35 cellular contexts compared by ENCODE assay signal in genomic region chr3:16073218-16073617, GRCh38.
DNase-seq lines count a peak whose midpoint lies in the region; ATAC-seq, FAIRE-seq and TF ChIP-seq lines count a peak whose summit lies in the region.
"Had no signal": no experiment of that assay in that cellular context is flagged by ENCODE, and none has a peak within 500 bp of the region (broad histone marks: within the 10 kb centered on the region; RNA-seq: fewer than 3 reads in every experiment).

No MANE protein-coding gene starts in this region.

- H3K14ac ChIP-seq in mesenchymal stem cell (ENCODE audit: low read length in 2 of 2), result no peak overlapping the region

- no peak for ATAC-seq in HG02885 (IDR thresholded peaks at IDR 0.05; ENCODE audit: poor library complexity, unreplicated experiment)
- ATAC-seq: activated CD4-positive, CD25-positive, alpha-beta regulatory T cell treated with anti-CD3 and anti-CD28 coated beads, Interleukin-2, amount 50 U/mL, for 24 hours; activated T-cell treated with anti-CD3 and anti-CD28 coated beads, Interleukin-2, amount 50 U/mL, for 72 hours; naive thymus-derived CD8-positive, alpha-beta T cell; right lobe of liver had no signal

- no peak overlapping the region for H3K4me2 ChIP-seq in astrocyte (ENCODE audit: low read length)
- H3K4me2 ChIP-seq in mesenchymal stem cell (ENCODE audit: low read length, poor library complexity, severe bottlenecking), result no peak overlapping the region

- H3K79me2 ChIP-seq in astrocyte (ENCODE audit: insufficient read depth, low read length), result no peaks in the 10 kb centered on the region

- H3K27me3 Mint-ChIP-seq in astrocyte (ENCODE audit: low read depth, unreplicated experiment), result no peaks in the 10 kb centered on the region

- no peak overlapping the region for H2BK120ac ChIP-seq in mesenchymal stem cell (ENCODE audit: low read depth, low read length)

- H3K27me3 ChIP-seq in astrocyte (ENCODE audit: insufficient read depth, low read length), result no peaks in the 10 kb centered on the region
- H3K27me3 ChIP-seq in mesenchymal stem cell (ENCODE audit: control insufficient read depth in 1 of 2, insufficient read depth in 1 of 2, low read length in 2 of 2), result no peaks in the 10 kb centered on the region
- H3K27me3 ChIP-seq: ascending aorta, right lobe of liver, stomach, thyroid gland, uterus had no signal

- H3K27ac Mint-ChIP-seq in astrocyte (ENCODE audit: unreplicated experiment), result peak overlapping the region; percentile 97
- H3K27ac Mint-ChIP-seq: activated T-cell treated with anti-CD3 and anti-CD28 coated beads, Interleukin-2, amount 50 U/mL, for 72 hours; naive thymus-derived CD8-positive, alpha-beta T cell had no signal

- H4K91ac ChIP-seq in mesenchymal stem cell (ENCODE audit: low read length), result no peak overlapping the region

- H2AFZ ChIP-seq in astrocyte (ENCODE audit: low read depth, low read length), result no peak overlapping the region
- no peak overlapping the region for H2AFZ ChIP-seq in mesenchymal stem cell (ENCODE audit: low read depth, low read length)

- H3K4me3 ChIP-seq in astrocyte (ENCODE audit: insufficient read depth, low read depth, low read length), result no peak overlapping the region
- H3K4me3 ChIP-seq in mesenchymal stem cell (ENCODE audit: insufficient read depth in 1 of 2, low read depth in 1 of 2, low read length in 2 of 2), result no peak overlapping the region
- H3K4me3 ChIP-seq: ascending aorta, prostate gland, right lobe of liver, stomach, thyroid gland, uterus had no signal

- no peak overlapping the region for H2BK5ac ChIP-seq in mesenchymal stem cell (ENCODE audit: low read depth, low read length, poor library complexity, severe bottlenecking)

- POLR2A ChIA-PET in HEK293T (lab: Yijun Ruan, JAX), result no interaction called here

- peaks cover 41% of the 10 kb centered on the region for H3K4me1 ChIP-seq in astrocyte (ENCODE audit: insufficient read depth, low read length)
- H3K4me1 ChIP-seq in mesenchymal stem cell (ENCODE audit: control insufficient read depth, insufficient read depth, low read depth, low read length), result peaks cover 8% of the 10 kb centered on the region
- H3K4me1 ChIP-seq: prostate gland, right lobe of liver, uterus had no signal

- no peak overlapping the region for H4K8ac ChIP-seq in mesenchymal stem cell (ENCODE audit: low read length)

- FAIRE-seq in astrocyte (lab: Jason Lieb, UNC), result no peak
- FAIRE-seq: G401.6 had no signal

- no peak overlapping the region for H2BK15ac ChIP-seq in mesenchymal stem cell (ENCODE audit: low read depth, poor library complexity, severe bottlenecking)

- no peak for TF ChIP-seq CTCF in astrocyte (IDR thresholded peaks at IDR 0.05; ENCODE audit: insufficient read depth, low read depth, low read length)

- H2BK12ac ChIP-seq in mesenchymal stem cell (ENCODE audit: low read length in 2 of 2), result no peak overlapping the region

- H3K18ac ChIP-seq in mesenchymal stem cell (ENCODE audit: low read depth in 1 of 2, low read length in 2 of 2), result no peak overlapping the region

- H3K9me3 Mint-ChIP-seq in astrocyte (ENCODE audit: unreplicated experiment), result peaks cover 14% of the 10 kb centered on the region

- peaks cover 1% of the 10 kb centered on the region for H3K36me3 Mint-ChIP-seq in astrocyte (ENCODE audit: low read depth, unreplicated experiment)

- no peak overlapping the region for H3K4ac ChIP-seq in mesenchymal stem cell (ENCODE audit: low read depth in 1 of 2, low read length in 2 of 2)

- H3K36me3 ChIP-seq in astrocyte (ENCODE audit: insufficient read depth, low read length) (no peaks in the 10 kb centered on the region), mesenchymal stem cell (ENCODE audit: control insufficient read depth in 1 of 2, insufficient read depth in 2 of 2, low read depth in 1 of 2, low read length in 2 of 2) (peaks cover 0 to 4% of the 10 kb centered on the region in 2 experiments)
- H3K36me3 ChIP-seq: ascending aorta, prostate gland, right lobe of liver, stomach, thyroid gland, uterus had no signal

- peak overlapping the region; percentile 83 for H3K27ac ChIP-seq in astrocyte (ENCODE audit: low read depth, low read length)
- H3K27ac ChIP-seq in mesenchymal stem cell (ENCODE audit: low read length, poor library complexity, severe bottlenecking), result no peak overlapping the region
- H3K27ac ChIP-seq: ascending aorta, prostate gland, right lobe of liver, stomach, thyroid gland, uterus had no signal

- H3K9me3 ChIP-seq in astrocyte (ENCODE audit: insufficient read depth, low read depth, low read length) (peaks cover 7% of the 10 kb centered on the region), mesenchymal stem cell (ENCODE audit: control insufficient read depth, low read length) (peaks cover 8% of the 10 kb centered on the region)
- H3K9me3 ChIP-seq: ascending aorta, prostate gland, right lobe of liver, thyroid gland, uterus had no signal

- DNase-seq in DMS 273 (lab: John Stamatoyannopoulos, UW; ENCODE audit: unreplicated experiment) (peak; percentile 79), M059J (ENCODE audit: low read depth) (peak; percentile 49), astrocyte (ENCODE audit: low read depth) (no peak), mesenchymal stem cell (peak; percentile 40), NCI-H774 (lab: John Stamatoyannopoulos, UW) (no peak), HEK293T (ENCODE audit: extremely low spot score) (no peak)
- DNase-seq: activated CD4-positive, alpha-beta T cell treated with anti-CD3 and anti-CD28 coated beads, Interleukin-2, amount 50 U/mL, for 4 hours; activated T-cell treated with anti-CD3 and anti-CD28 coated beads, Interleukin-2, amount 50 U/mL, for 72 hours; caudate nucleus; CD8-positive, alpha-beta memory T cell; cortex of kidney; effector memory CD4-positive, alpha-beta T cell; erythroblast; head of caudate nucleus; islet precursor cell; KG1; midbrain; MM.1S; naive thymus-derived CD8-positive, alpha-beta T cell; NCI-H1417; NCI-H2029 treated with DMSO at 0.1 percent for 48 hours; NCI-H345; OCI-M1; right lobe of liver; SHP77; stimulated activated CD4-positive, alpha-beta T cell treated with anti-CD3 and anti-CD28 coated beads, Interleukin-12 subunit alpha, Interleukin-12 subunit beta, amount 100 ng/mL, for 4 hours; stimulated activated CD4-positive, alpha-beta T cell treated with anti-CD3 and anti-CD28 coated beads, Interleukin-4, amount 100 ng/mL, for 1 hour; stomach; thyroid gland; uterus had no signal

- no peak overlapping the region for H2AK5ac ChIP-seq in mesenchymal stem cell (ENCODE audit: low read length, severe bottlenecking)

- no peak overlapping the region for H3K23ac ChIP-seq in mesenchymal stem cell (ENCODE audit: low read length in 2 of 2)

- no peaks in the 10 kb centered on the region for H3K79me1 ChIP-seq in mesenchymal stem cell (replicated peaks; ENCODE audit: low read length, poor library complexity, severe bottlenecking)

- H3K4me1 Mint-ChIP-seq in astrocyte (ENCODE audit: low read depth, unreplicated experiment), result peaks cover 62% of the 10 kb centered on the region
- H3K4me1 Mint-ChIP-seq: CD8-positive, alpha-beta memory T cell; naive thymus-derived CD8-positive, alpha-beta T cell had no signal

- CTCF ChIA-PET in HEK293T (lab: Yijun Ruan, JAX), result interaction anchor here (0.6 to 0.7 kb wide), 2 partner anchors 13 to 86 kb away, joined by 3 read pairs; no protein-coding TSS in a partner anchor

- H3K9ac ChIP-seq in astrocyte (ENCODE audit: low read length) (no peak overlapping the region), mesenchymal stem cell (ENCODE audit: low read length) (no peak overlapping the region)

- no peak overlapping the region for H3K4me3 Mint-ChIP-seq in astrocyte (ENCODE audit: unreplicated experiment)
- H3K4me3 Mint-ChIP-seq: activated T-cell treated with anti-CD3 and anti-CD28 coated beads, Interleukin-2, amount 50 U/mL, for 72 hours; CD8-positive, alpha-beta memory T cell; naive thymus-derived CD8-positive, alpha-beta T cell had no signal

- H4K20me1 ChIP-seq in astrocyte (ENCODE audit: insufficient read depth, low read length), result no peaks in the 10 kb centered on the region

TF ChIP-seq in HEK293T, 16 proteins besides CTCF, POLR2A, EP300 and RAD21:
- TF ChIP-seq ZNF384 (IDR thresholded peaks at IDR 0.05) (no peak), HDGF (IDR thresholded peaks at IDR 0.05; ENCODE audit: borderline replicate concordance) (no peak), NFRKB (IDR thresholded peaks at IDR 0.05) (no peak), SP1 (IDR thresholded peaks at IDR 0.05) (no peak), FOXA1 (IDR thresholded peaks at IDR 0.05) (no peak), FOXM1 (IDR thresholded peaks at IDR 0.05; ENCODE audit: borderline replicate concordance) (no peak), FOXK2 (IDR thresholded peaks at IDR 0.05) (no peak), BHLHE40 (IDR thresholded peaks at IDR 0.05; ENCODE audit: borderline replicate concordance) (no peak), CTBP1 (IDR thresholded peaks at IDR 0.05; ENCODE audit: borderline replicate concordance) (no peak), PKNOX1 (IDR thresholded peaks at IDR 0.05) (no peak), LEF1 (IDR thresholded peaks at IDR 0.05; ENCODE audit: borderline replicate concordance) (no peak), SUZ12 (IDR thresholded peaks at IDR 0.05) (no peak)

Comparison
In these comparisons a context has a peak if more than half of its experiments do, and no peak if none do; other contexts are left out.
1. DNase-seq: peak in DMS 273 (single experiment), M059J (single experiment) and mesenchymal stem cell (single experiment); none in astrocyte (single experiment), NCI-H774 (single experiment) and HEK293T (single experiment).